Comparison of ENCODE assay signal across 16 cellular contexts in genomic region chr11:93219440-93219839, GRCh38.
DNase-seq lines count a peak whose midpoint lies in the region; ATAC-seq lines count a peak whose summit lies in the region.
"Had no signal": no experiment of that assay in that cellular context is flagged by ENCODE, and none has a peak within 500 bp of the region (broad histone marks: within the 10 kb centered on the region; RNA-seq: fewer than 3 reads in every experiment).

No MANE protein-coding gene starts in this region.

- ATAC-seq in GM18868 (IDR thresholded peaks at IDR 0.05; ENCODE audit: unreplicated experiment) = peak; percentile 81
- peak; percentile 70 for ATAC-seq in HG03175 (IDR thresholded peaks at IDR 0.05; ENCODE audit: unreplicated experiment)
- ATAC-seq in HG03095 (IDR thresholded peaks at IDR 0.05; ENCODE audit: unreplicated experiment) = no peak
- ATAC-seq: activated CD8-positive, alpha-beta T cell treated with anti-CD3 and anti-CD28 coated beads for 36 hours; activated T-helper 17 cell treated with anti-CD3 and anti-CD28 coated beads, Interleukin-2, amount 50 U/mL, for 72 hours; HepG2; right lobe of liver had no signal

- DNase-seq in DMS53 (lab: John Stamatoyannopoulos, UW) (peak; percentile 94), NCI-H69 (lab: John Stamatoyannopoulos, UW) (peak; percentile 67), AG20443 (ENCODE audit: low spot score) (no peak), COR-L47 (lab: John Stamatoyannopoulos, UW) (no peak), NCI-H446 (lab: John Stamatoyannopoulos, UW) (no peak)
- DNase-seq: activated CD8-positive, alpha-beta T cell treated with anti-CD3 and anti-CD28 coated beads for 36 hours; amniotic stem cell; Calu3; MM.1S; Peyer's patch; right lobe of liver had no signal

Comparison
In these comparisons a context has a peak if more than half of its experiments do, and no peak if none do; other contexts are left out.
1. DNase-seq: peak in DMS53 (single experiment) and NCI-H69 (single experiment); none in AG20443 (single experiment), COR-L47 (single experiment) and NCI-H446 (0 of 2).